Comparison of ENCODE assay signal across 9 cellular contexts in the genomic region with DNA sequence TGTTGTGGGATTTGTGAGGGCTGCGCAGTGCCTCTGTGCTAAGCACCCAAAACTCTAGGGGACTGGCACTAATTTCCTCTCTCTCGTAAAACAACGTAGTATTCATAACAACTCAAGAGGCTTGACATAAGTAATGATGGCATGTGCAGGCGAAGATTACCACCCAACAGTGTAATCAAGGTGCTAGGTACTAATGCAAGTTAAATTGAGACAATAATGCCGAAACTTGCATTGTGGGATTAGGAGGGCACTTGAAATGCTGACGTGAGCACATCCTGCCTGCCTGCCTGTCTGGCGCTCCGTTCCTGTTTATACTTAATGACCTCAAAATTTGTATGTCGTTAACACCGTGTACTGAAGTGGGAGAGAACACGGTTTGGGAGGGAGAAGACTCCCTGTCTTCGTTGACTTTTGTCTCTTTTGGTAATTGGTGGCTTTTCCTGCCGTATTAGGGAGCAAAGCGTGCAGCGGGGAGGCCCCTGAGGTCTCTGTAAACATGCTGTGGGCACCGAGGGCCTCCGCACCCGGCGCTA.
DNase-seq lines count a peak whose midpoint lies in the region; ATAC-seq and TF ChIP-seq lines count a peak whose summit lies in the region.
"Had no signal": no experiment of that assay in that cellular context is flagged by ENCODE, and none has a peak within 500 bp of the region (broad histone marks: within the 10 kb centered on the region; RNA-seq: fewer than 3 reads in every experiment).

No MANE protein-coding gene starts in this region.

- ATAC-seq in GM18909 (IDR thresholded peaks at IDR 0.05; ENCODE audit: poor library complexity, unreplicated experiment) (peak; percentile 50), HG03280 (IDR thresholded peaks at IDR 0.05; ENCODE audit: unreplicated experiment) (peak; percentile 55), WTC11 (no peak), GM18511 (IDR thresholded peaks at IDR 0.05; ENCODE audit: unreplicated experiment) (no peak)

- no peaks in the 10 kb centered on the region for H3K36me3 Mint-ChIP-seq in WTC11
- H3K36me3 Mint-ChIP-seq in progenitor cell of endocrine pancreas (ENCODE audit: insufficient read depth), result no peaks in the 10 kb centered on the region

- H3K4me1 Mint-ChIP-seq in WTC11, result peaks cover 29% of the 10 kb centered on the region
- H3K4me1 Mint-ChIP-seq in progenitor cell of endocrine pancreas (ENCODE audit: low read depth), result peaks cover 26% of the 10 kb centered on the region

- CTCF ChIA-PET in WTC11 (lab: Charles Lee), result no interaction called here

- TF ChIP-seq POLR2A in erythroblast (IDR thresholded peaks at IDR 0.05; ENCODE audit: low read length), result no peak

- POLR2A ChIA-PET in WTC11 (lab: Charles Lee), result no interaction called here

- H3K27ac Mint-ChIP-seq in WTC11, result peak overlapping the region; percentile 32
- H3K27ac Mint-ChIP-seq in progenitor cell of endocrine pancreas, result no peak overlapping the region
- H3K27ac Mint-ChIP-seq: T-helper 1 cell treated with Interleukin-12 subunit alpha and Interleukin-12 subunit beta and Interleukin-4 antibody, amounts not matched to agents 30 μg/mL and 1 μg/mL, for 36 hours had no signal

- TF ChIP-seq CTCF in WTC11 (IDR thresholded peaks at IDR 0.05) (no peak), progenitor cell of endocrine pancreas (IDR thresholded peaks at IDR 0.05; ENCODE audit: unreplicated experiment) (no peak)

- H3K9me3 Mint-ChIP-seq in WTC11, result no peaks in the 10 kb centered on the region
- H3K9me3 Mint-ChIP-seq in progenitor cell of endocrine pancreas (ENCODE audit: low read depth), result no peaks in the 10 kb centered on the region
- H3K9me3 Mint-ChIP-seq: T-helper 1 cell treated with Interleukin-12 subunit alpha and Interleukin-12 subunit beta and Interleukin-4 antibody, amounts not matched to agents 30 μg/mL and 1 μg/mL, for 36 hours had no signal

- no peak for DNase-seq in WTC11 (ENCODE audit: low spot score)
- DNase-seq in progenitor cell of endocrine pancreas (ENCODE audit: low spot score, unreplicated experiment), result no peak
- DNase-seq in activated gamma-delta T cell treated with Interleukin-2 at 50 U/mL for 16 hours, result no peak
- no peak for DNase-seq in erythroblast (lab: John Stamatoyannopoulos, UW)
- DNase-seq in CD1c-positive myeloid dendritic cell (ENCODE audit: extremely low spot score), result no peak

- no peak overlapping the region for H3K4me3 Mint-ChIP-seq in WTC11
- peak overlapping the region; percentile 3 for H3K4me3 Mint-ChIP-seq in progenitor cell of endocrine pancreas (ENCODE audit: low read depth)
- H3K4me3 Mint-ChIP-seq: T-helper 1 cell treated with Interleukin-12 subunit alpha and Interleukin-12 subunit beta and Interleukin-4 antibody, amounts not matched to agents 30 μg/mL and 1 μg/mL, for 36 hours had no signal

- H3K27me3 Mint-ChIP-seq in WTC11 (ENCODE audit: low read depth), result no peaks in the 10 kb centered on the region; the same call in 1 of the 2 replicates
- H3K27me3 Mint-ChIP-seq in progenitor cell of endocrine pancreas, result peaks cover 7% of the 10 kb centered on the region

TF ChIP-seq in WTC11, 78 proteins besides CTCF, POLR2A, EP300 and RAD21:
- TF ChIP-seq, protein P1, sequence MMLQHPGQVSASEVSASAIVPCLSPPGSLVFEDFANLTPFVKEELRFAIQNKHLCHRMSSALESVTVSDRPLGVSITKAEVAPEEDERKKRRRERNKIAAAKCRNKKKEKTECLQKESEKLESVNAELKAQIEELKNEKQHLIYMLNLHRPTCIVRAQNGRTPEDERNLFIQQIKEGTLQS (CRISPR knock-in tag; conservative IDR thresholded peaks at IDR 0.05), result no peak
- no peak for TF ChIP-seq RORB (CRISPR knock-in tag; IDR thresholded peaks at IDR 0.05)
- TF ChIP-seq ZNF396 (CRISPR knock-in tag; IDR thresholded peaks at IDR 0.05; ENCODE audit: borderline replicate concordance), result no peak
- no peak for TF ChIP-seq STAT6 (CRISPR knock-in tag; conservative IDR thresholded peaks at IDR 0.05; ENCODE audit: low read depth)
- TF ChIP-seq NR3C1 (CRISPR knock-in tag; conservative IDR thresholded peaks at IDR 0.05; ENCODE audit: low read depth), result no peak
- TF ChIP-seq E2F5 (CRISPR knock-in tag; IDR thresholded peaks at IDR 0.05), result no peak
- no peak for TF ChIP-seq ZBTB21 (CRISPR knock-in tag; IDR thresholded peaks at IDR 0.05; ENCODE audit: borderline replicate concordance)
- no peak for TF ChIP-seq ZNF138 (CRISPR knock-in tag; conservative IDR thresholded peaks at IDR 0.05)
- TF ChIP-seq NR2C2 (CRISPR knock-in tag; IDR thresholded peaks at IDR 0.05), result no peak
- TF ChIP-seq PRRX2 (CRISPR knock-in tag; IDR thresholded peaks at IDR 0.05), result no peak
- TF ChIP-seq GRHL2 (CRISPR knock-in tag; IDR thresholded peaks at IDR 0.05; ENCODE audit: insufficient replicate concordance, severe bottlenecking), result no peak
- TF ChIP-seq, protein P2, sequence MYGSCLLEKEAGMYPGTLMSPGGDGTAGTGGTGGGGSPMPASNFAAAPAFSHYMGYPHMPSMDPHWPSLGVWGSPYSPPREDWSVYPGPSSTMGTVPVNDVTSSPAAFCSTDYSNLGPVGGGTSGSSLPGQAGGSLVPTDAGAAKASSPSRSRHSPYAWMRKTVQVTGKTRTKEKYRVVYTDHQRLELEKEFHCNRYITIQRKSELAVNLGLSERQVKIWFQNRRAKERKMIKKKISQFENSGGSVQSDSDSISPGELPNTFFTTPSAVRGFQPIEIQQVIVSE (CRISPR knock-in tag; IDR thresholded peaks at IDR 0.05; ENCODE audit: borderline replicate concordance), result no peak
- TF ChIP-seq CREM (CRISPR knock-in tag; IDR thresholded peaks at IDR 0.05), result no peak
- TF ChIP-seq, protein P3, sequence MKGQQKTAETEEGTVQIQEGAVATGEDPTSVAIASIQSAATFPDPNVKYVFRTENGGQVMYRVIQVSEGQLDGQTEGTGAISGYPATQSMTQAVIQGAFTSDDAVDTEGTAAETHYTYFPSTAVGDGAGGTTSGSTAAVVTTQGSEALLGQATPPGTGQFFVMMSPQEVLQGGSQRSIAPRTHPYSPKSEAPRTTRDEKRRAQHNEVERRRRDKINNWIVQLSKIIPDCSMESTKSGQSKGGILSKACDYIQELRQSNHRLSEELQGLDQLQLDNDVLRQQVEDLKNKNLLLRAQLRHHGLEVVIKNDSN (CRISPR knock-in tag; IDR thresholded peaks at IDR 0.05), result no peak
- no peak for TF ChIP-seq ATF1 (CRISPR knock-in tag; IDR thresholded peaks at IDR 0.05)
- no peak for TF ChIP-seq ZNF232 (CRISPR knock-in tag; IDR thresholded peaks at IDR 0.05)
- no peak for TF ChIP-seq ZNF281 (CRISPR knock-in tag; IDR thresholded peaks at IDR 0.05)
- no peak for TF ChIP-seq RELA (CRISPR knock-in tag; IDR thresholded peaks at IDR 0.05; ENCODE audit: borderline replicate concordance)

Comparison
In these comparisons a context has a peak if more than half of its experiments do, and no peak if none do; other contexts are left out.
1. ATAC-seq: peak in GM18909 (single experiment) and HG03280 (single experiment); none in WTC11 (single experiment) and GM18511 (single experiment).